Comparison of ENCODE assay signal across 8 cellular contexts in the genomic region with DNA sequence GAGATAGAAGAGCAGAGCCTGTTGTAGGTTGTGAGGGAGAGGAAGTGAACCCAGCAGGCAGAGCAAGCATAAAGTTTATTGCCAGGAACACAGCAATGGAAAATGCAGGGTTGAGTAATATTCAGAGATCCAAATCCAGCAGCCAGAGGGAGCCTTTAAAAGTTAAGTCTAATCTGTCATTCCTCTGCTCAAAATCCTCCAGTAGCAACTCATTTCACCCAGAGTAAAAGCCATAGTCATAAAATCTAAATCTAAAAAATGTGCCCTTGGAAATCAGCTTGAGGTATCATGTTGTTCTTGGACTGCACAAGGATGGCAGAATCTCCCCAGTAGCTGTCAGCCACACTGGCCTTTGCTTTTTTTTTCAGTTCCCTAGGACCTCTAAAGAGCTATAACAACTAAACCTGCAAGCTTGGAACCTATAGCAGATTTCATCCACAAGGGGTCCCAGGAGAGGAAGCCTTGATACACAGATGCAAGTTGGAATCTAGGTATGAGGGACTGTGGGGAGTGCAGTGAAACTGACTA.
DNase-seq lines count a peak whose midpoint lies in the region; ATAC-seq, FAIRE-seq and TF ChIP-seq lines count a peak whose summit lies in the region.

No MANE protein-coding gene starts in this region.

- H3K27me3 ChIP-seq in mesendoderm (ENCODE audit: insufficient read depth, low read length, poor library complexity), result no peaks in the 10 kb centered on the region

- DNase-seq in A549 (ENCODE audit: low read depth in 1 of 2, low spot score in 1 of 2), result peak; percentile 13 to 57
- DNase-seq in HuH-7.5 (ENCODE audit: low spot score), result peak; percentile 30
- no peak for DNase-seq in coronary artery (ENCODE audit: low spot score)
- DNase-seq in mesendoderm, result peak; percentile 93
- no peak for DNase-seq in NCI-H2171 treated with DMSO at 0.1 percent for 48 hours (lab: John Stamatoyannopoulos, UW)
- no peak for DNase-seq in NCI-H524 treated with DMSO at 0.1 percent for 48 hours (lab: John Stamatoyannopoulos, UW)
- no peak for DNase-seq in GOT3 (lab: John Stamatoyannopoulos, UW)

- no peak overlapping the region for H3K4ac ChIP-seq in mesendoderm (ENCODE audit: low read depth, low read length)

- TF ChIP-seq POLR2A in A549 (IDR thresholded peaks at IDR 0.05; ENCODE audit: low read length), result no peak

- no peak overlapping the region for H2BK120ac ChIP-seq in mesendoderm (ENCODE audit: low read depth, low read length)

- H3K23ac ChIP-seq in mesendoderm (ENCODE audit: low read length), result no peak overlapping the region

- H3K27ac ChIP-seq in A549 (no peak overlapping the region), coronary artery (no peak overlapping the region), mesendoderm (ENCODE audit: low read depth, low read length) (no peak overlapping the region)

- TF ChIP-seq CTCF in A549 (IDR thresholded peaks at IDR 0.05) (peak; percentile 44), coronary artery (IDR thresholded peaks at IDR 0.05) (peak; percentile 34)

- POLR2A ChIA-PET in A549 (lab: Yijun Ruan, JAX), result interaction anchor here (1.1 kb wide), 1 partner anchor 62 kb away, joined by 3 read pairs; no protein-coding TSS in a partner anchor

- no peak for TF ChIP-seq EP300 in A549 (IDR thresholded peaks at IDR 0.05)

- no peaks in the 10 kb centered on the region for H3K79me2 ChIP-seq in mesendoderm (ENCODE audit: control insufficient read depth, insufficient read depth, low read length)

- FAIRE-seq in A549 (lab: Jason Lieb, UNC), result no peak

- H3K4me1 ChIP-seq in A549 (no peaks in the 10 kb centered on the region), mesendoderm (ENCODE audit: control insufficient read depth, low read depth, low read length) (no peaks in the 10 kb centered on the region)

- CTCF ChIA-PET in A549 (lab: Yijun Ruan, JAX), result interaction anchor here (0.8 to 1.2 kb wide), 6 partner anchors 9 to 929 kb away, joined by 3 to 7 read pairs (median 5); no protein-coding TSS in a partner anchor

- H2BK5ac ChIP-seq in mesendoderm (ENCODE audit: low read length), result no peak overlapping the region

- H3K4me3 ChIP-seq in A549 (no peak overlapping the region), coronary artery (no peak overlapping the region), mesendoderm (ENCODE audit: low read length) (no peak overlapping the region)

- H3K36me3 ChIP-seq in mesendoderm (ENCODE audit: control insufficient read depth, insufficient read depth, low read length), result no peaks in the 10 kb centered on the region

- H4K8ac ChIP-seq in mesendoderm (ENCODE audit: low read depth, low read length), result no peak overlapping the region

- no peak overlapping the region for H2BK15ac ChIP-seq in mesendoderm (replicated peaks; ENCODE audit: low read depth)

- H3K4me2 ChIP-seq in A549, result no peak overlapping the region
- no peak overlapping the region for H3K4me2 ChIP-seq in mesendoderm (ENCODE audit: low read length)

- TF ChIP-seq RAD21 in A549 (conservative IDR thresholded peaks at IDR 0.05 in 1 of 2, IDR thresholded peaks at IDR 0.05 in 1 of 2), result peak; percentile 40 to 54

- ATAC-seq in A549 (peak; percentile 95 to 96), GM18909 (IDR thresholded peaks at IDR 0.05; ENCODE audit: poor library complexity, unreplicated experiment) (peak; percentile 78)

- H3K9ac ChIP-seq in mesendoderm (ENCODE audit: low read length), result no peak overlapping the region

- no peaks in the 10 kb centered on the region for H3K9me3 ChIP-seq in A549

- no peak overlapping the region for H3K18ac ChIP-seq in mesendoderm (ENCODE audit: low read length)

- H3K79me1 ChIP-seq in mesendoderm (ENCODE audit: low read length), result no peaks in the 10 kb centered on the region

- no peak overlapping the region for H2AK5ac ChIP-seq in mesendoderm (ENCODE audit: low read length)

- no peak overlapping the region for H3K56ac ChIP-seq in mesendoderm (ENCODE audit: low read length)

- no peak overlapping the region for H4K5ac ChIP-seq in mesendoderm (ENCODE audit: low read length)

TF ChIP-seq in A549, 52 proteins besides CTCF, POLR2A, EP300 and RAD21:
- TF ChIP-seq SMC3 (IDR thresholded peaks at IDR 0.05) (peak; percentile 31; the same call in 1 of the 3 replicates), POLR2AphosphoS2 (conservative IDR thresholded peaks at IDR 0.05; ENCODE audit: low read length) (no peak)

Comparison
In these comparisons a context has a peak if more than half of its experiments do, and no peak if none do; other contexts are left out.
1. DNase-seq: peak in A549 (2 of 2), HuH-7.5 (single experiment) and mesendoderm (single experiment); none in coronary artery (single experiment), NCI-H2171 treated with DMSO at 0.1 percent for 48 hours (single experiment), NCI-H524 treated with DMSO at 0.1 percent for 48 hours (single experiment) and GOT3 (single experiment).